34 cellular contexts compared by ENCODE assay signal in genomic region chrX:37047776-37048175, GRCh38. TPM values are rescaled to one million over a fixed set of nuclear protein-coding genes. Genes with fewer than 3 reads are reported as not detected.
"Had no signal": no experiment of that assay in that cellular context is flagged by ENCODE, and none has a peak within 500 bp of the region (broad histone marks: within the 10 kb centered on the region; RNA-seq: fewer than 3 reads in every experiment).

No MANE protein-coding gene starts in this region.

- H3K27ac Mint-ChIP-seq: memory B cell; natural killer cell treated with Interleukin-12 subunit alpha and Interleukin-12 subunit beta and Interleukin-15 and Interleukin-18, amount 100 ng/mL, for 72 hours; progenitor cell of endocrine pancreas; stimulated activated naive CD8-positive, alpha-beta T cell treated with anti-CD3 and anti-CD28 coated beads, Interleukin-15, amount 100 ng/mL, for 72 hours had no signal

- H3K4me1 Mint-ChIP-seq: memory B cell; neural crest cell; stimulated activated naive CD8-positive, alpha-beta T cell treated with anti-CD3 and anti-CD28 coated beads, Interleukin-15, amount 100 ng/mL, for 72 hours had no signal

- ATAC-seq: heart right ventricle; natural killer cell treated with Interleukin-12 subunit alpha and Interleukin-12 subunit beta and Interleukin-15 and Interleukin-18, amount 100 ng/mL, for 72 hours; pancreas; sciatic nerve; stimulated activated naive CD8-positive, alpha-beta T cell treated with anti-CD3 and anti-CD28 coated beads, Interleukin-15, amount 100 ng/mL, for 72 hours; upper lobe of right lung had no signal

- DNase-seq: dermis blood vessel endothelial cell; effector memory CD4-positive, alpha-beta T cell; erythroblast; esophagus squamous epithelium; foreskin melanocyte; glutamatergic neuron; heart right ventricle; hippocampal formation; islet precursor cell; kidney glomerular epithelial cell; pancreas; stimulated activated CD4-positive, alpha-beta T cell treated with anti-CD3 and anti-CD28 coated beads, Interleukin-12 subunit alpha, Interleukin-12 subunit beta, amount 100 ng/mL, for 4 hours; stimulated activated CD4-positive, alpha-beta T cell treated with anti-CD3 and anti-CD28 coated beads, Interleukin-1b, Interleukin-23, amount 100 ng/mL, for 48 hours; stimulated activated CD4-positive, alpha-beta T cell treated with anti-CD3 and anti-CD28 coated beads, Interleukin-4, amount 100 ng/mL, for 1 hour; stimulated activated CD8-positive, alpha-beta memory T cell treated with anti-CD3 and anti-CD28 coated beads, Interleukin-4, amount 100 ng/mL, for 48 hours; stimulated activated naive CD4-positive, alpha-beta T cell; stimulated activated naive CD8-positive, alpha-beta T cell treated with anti-CD3 and anti-CD28 coated beads, Interleukin-15, amount 100 ng/mL, for 72 hours; transverse colon; upper lobe of right lung; uterus had no signal

- H3K4me2 ChIP-seq: smooth muscle cell had no signal

- H3K27me3 ChIP-seq: esophagus squamous epithelium, heart right ventricle, neutrophil, pancreas, right atrium auricular region, suprapubic skin, transverse colon, upper lobe of right lung, uterus had no signal

- FAIRE-seq: pancreas had no signal

- H3K4me3 ChIP-seq: coronary artery, esophagus squamous epithelium, heart right ventricle, lung, pancreas, right atrium auricular region, smooth muscle cell, suprapubic skin, transverse colon, upper lobe of right lung, uterus had no signal

- H3K4me3 Mint-ChIP-seq: memory B cell; natural killer cell treated with Interleukin-12 subunit alpha and Interleukin-12 subunit beta and Interleukin-15 and Interleukin-18, amount 100 ng/mL, for 72 hours; neural crest cell; stimulated activated naive CD8-positive, alpha-beta T cell treated with anti-CD3 and anti-CD28 coated beads, Interleukin-15, amount 100 ng/mL, for 72 hours had no signal

- H3K27me3 Mint-ChIP-seq: memory B cell; progenitor cell of endocrine pancreas; stimulated activated naive CD8-positive, alpha-beta T cell treated with anti-CD3 and anti-CD28 coated beads, Interleukin-15, amount 100 ng/mL, for 72 hours had no signal

- H3K9me3 Mint-ChIP-seq: memory B cell; stimulated activated naive CD8-positive, alpha-beta T cell treated with anti-CD3 and anti-CD28 coated beads, Interleukin-15, amount 100 ng/mL, for 72 hours had no signal

- H3K36me3 ChIP-seq: esophagus squamous epithelium, heart right ventricle, neutrophil, pancreas, right atrium auricular region, suprapubic skin, transverse colon, upper lobe of right lung, uterus had no signal

- H3K4me1 ChIP-seq: esophagus squamous epithelium, heart right ventricle, pancreas, right atrium auricular region, suprapubic skin, transverse colon, upper lobe of right lung, uterus had no signal

- H3K36me3 Mint-ChIP-seq: memory B cell; natural killer cell treated with Interleukin-12 subunit alpha and Interleukin-12 subunit beta and Interleukin-15 and Interleukin-18, amount 100 ng/mL, for 72 hours had no signal

- H3K27ac ChIP-seq: coronary artery, esophagus squamous epithelium, heart right ventricle, neutrophil, pancreas, right atrium auricular region, suprapubic skin, transverse colon, upper lobe of right lung, uterus had no signal

- H3K9me3 ChIP-seq: esophagus squamous epithelium, heart right ventricle, neutrophil, pancreas, right atrium auricular region, suprapubic skin, transverse colon, upper lobe of right lung, uterus had no signal

RNA-seq across cellular contexts. Expression of gene FAM47C, which starts 39.6 kb away (rescaled TPM):
- total RNA-seq: dermis blood vessel endothelial cell; esophagus squamous epithelium; heart right ventricle; liver; lung; mononuclear cell; natural killer cell treated with Interleukin-12 subunit alpha and Interleukin-12 subunit beta and Interleukin-15 and Interleukin-18, amount 100 ng/mL, for 72 hours; neural crest cell; omental fat pad; progenitor cell of endocrine pancreas; right atrium auricular region; sciatic nerve; smooth muscle cell; suprapubic skin; transverse colon; upper lobe of right lung; uterus had no signal
